Comparison of ENCODE assay signal across 8 cellular contexts in genomic region chr13:29936051-29936813, GRCh38.
DNase-seq lines count a peak whose midpoint lies in the region; ATAC-seq and TF ChIP-seq lines count a peak whose summit lies in the region.

No MANE protein-coding gene starts in this region.

- intact Hi-C loops in activated B cell treated with CpG ODN at 0.5 μM for 24 hours (cut with micrococcal nuclease), result no loop called here

- CTCF ChIA-PET in GM10248 (lab: Yijun Ruan, JAX) (interaction anchor here (0.9 to 4.9 kb wide), 10 partner anchors 9 to 428 kb away, joined by 3 to 99 read pairs (median 4); no protein-coding TSS in a partner anchor), activated B cell treated with CpG ODN at 0.5 μM for 24 hours (lab: Charles Lee) (interaction anchor here (0.9 to 1.5 kb wide), 6 partner anchors 9 to 428 kb away, joined by 3 to 18 read pairs (median 3); no protein-coding TSS in a partner anchor)

- no peaks in the 10 kb centered on the region for H3K27me3 Mint-ChIP-seq in activated B cell treated with CpG ODN at 0.5 μM for 24 hours
- peaks cover 5% of the 10 kb centered on the region for H3K27me3 Mint-ChIP-seq in memory B cell

- H3K4me1 Mint-ChIP-seq in activated B cell treated with CpG ODN at 0.5 μM for 24 hours (peaks cover 27% of the 10 kb centered on the region), memory B cell (peaks cover 14% of the 10 kb centered on the region)

- no peaks in the 10 kb centered on the region for H3K36me3 Mint-ChIP-seq in activated B cell treated with CpG ODN at 0.5 μM for 24 hours (ENCODE audit: low read depth)
- H3K36me3 Mint-ChIP-seq in memory B cell, result no peaks in the 10 kb centered on the region

- DNase-seq in GM10248 (ENCODE audit: extremely low spot score) (peak; percentile 22), activated B cell treated with CpG ODN at 0.5 μM for 24 hours (no peak), memory B cell (ENCODE audit: low spot score in 2 of 2) (no peak), NCI-H2081 treated with DMSO at 0.1 percent for 48 hours (lab: John Stamatoyannopoulos, UW) (no peak), ecto neural progenitor cell (ENCODE audit: low spot score) (no peak), omental fat pad (ENCODE audit: low spot score) (no peak)
- DNase-seq in effector CD8-positive, alpha-beta T cell (lab: John Stamatoyannopoulos, UW), result no peak

- POLR2A ChIA-PET in GM10248 (lab: Yijun Ruan, JAX), result no interaction called here
- POLR2A ChIA-PET in activated B cell treated with CpG ODN at 0.5 μM for 24 hours (lab: Charles Lee), result no interaction called here

- TF ChIP-seq CTCF in GM10248 (IDR thresholded peaks at IDR 0.05; ENCODE audit: control extremely low read depth, extremely low read depth, low read depth, missing control alignments) (no peak), activated B cell treated with CpG ODN at 0.5 μM for 24 hours (IDR thresholded peaks at IDR 0.05) (no peak), omental fat pad (IDR thresholded peaks at IDR 0.05) (no peak)

- H3K4me3 Mint-ChIP-seq in activated B cell treated with CpG ODN at 0.5 μM for 24 hours (peak overlapping the region; percentile 55), memory B cell (peak overlapping the region; percentile 76)

- H3K9me3 Mint-ChIP-seq in activated B cell treated with CpG ODN at 0.5 μM for 24 hours (no peaks in the 10 kb centered on the region), memory B cell (no peaks in the 10 kb centered on the region)

- ATAC-seq in GM21737 (IDR thresholded peaks at IDR 0.05; ENCODE audit: unreplicated experiment) (peak; percentile 15), activated B cell treated with CpG ODN at 0.5 μM for 24 hours (ENCODE audit: low read depth) (peak; percentile 13), memory B cell (ENCODE audit: low read depth) (peak; percentile 31), omental fat pad (ENCODE audit: low FRiP score) (no peak)

- H3K27ac Mint-ChIP-seq in activated B cell treated with CpG ODN at 0.5 μM for 24 hours, result peak overlapping the region; percentile 3
- H3K27ac Mint-ChIP-seq in memory B cell, result peak overlapping the region; percentile 7
